Comparison of ENCODE assay signal across 8 cellular contexts in genomic region chr6:143279385-143279784, GRCh38.
DNase-seq lines count a peak whose midpoint lies in the region; ATAC-seq, FAIRE-seq and TF ChIP-seq lines count a peak whose summit lies in the region.

No MANE protein-coding gene starts in this region.

- DNase-seq in A673 (ENCODE audit: low spot score) (peak; percentile 3), GM13977 (ENCODE audit: low spot score) (peak; percentile 20), SK-MEL-5 (ENCODE audit: low read depth, low spot score) (peak; percentile 4), right atrium auricular region (ENCODE audit: low spot score) (no peak), activated T-cell treated with anti-CD3 and anti-CD28 coated beads for 4 hours (no peak), RCC 7860 (ENCODE audit: low spot score) (no peak)
- DNase-seq in stimulated activated naive CD4-positive, alpha-beta T cell (lab: John Stamatoyannopoulos, UW) = no peak

- no peaks in the 10 kb centered on the region for H3K27me3 ChIP-seq in A673 (replicated peaks; ENCODE audit: insufficient read depth, low read depth, low read length, poor library complexity)
- H3K27me3 ChIP-seq in right atrium auricular region = no peaks in the 10 kb centered on the region

- ATAC-seq in HG03280 (IDR thresholded peaks at IDR 0.05; ENCODE audit: unreplicated experiment) = no peak

- no TSS peak for BruUV-seq in A673 (replicated peaks; lab: Mats Ljungman, UMichigan)

- CTCF ChIA-PET in A673 (lab: Charles Lee) = no interaction called here

- intact Hi-C loops in A673 (cut with micrococcal nuclease; ENCODE audit: unreplicated experiment) = no loop called here

- no peak overlapping the region for H3K27ac ChIP-seq in A673 (ENCODE audit: low read depth, low read length, poor library complexity, severe bottlenecking)
- no peak overlapping the region for H3K27ac ChIP-seq in right atrium auricular region

- H3K9me3 ChIP-seq in A673 (ENCODE audit: low read depth, low read length, poor library complexity, severe bottlenecking) = no peaks in the 10 kb centered on the region
- H3K9me3 ChIP-seq in right atrium auricular region = no peaks in the 10 kb centered on the region

- TF ChIP-seq CTCF in A673 (conservative IDR thresholded peaks at IDR 0.05; ENCODE audit: low read depth, low read length) (no peak), GM13977 (IDR thresholded peaks at IDR 0.05; ENCODE audit: extremely low read depth, insufficient read depth, missing control alignments) (peak; percentile 57), right atrium auricular region (IDR thresholded peaks at IDR 0.05) (peak; percentile 22 to 61)

- FAIRE-seq in RCC 7860 (lab: Jason Lieb, UNC) = no peak

- H3K4me3 ChIP-seq in A673 (ENCODE audit: low read depth, low read length, poor library complexity, severe bottlenecking) (no peak overlapping the region), right atrium auricular region (no peak overlapping the region)

- H3K4me1 ChIP-seq in A673 (ENCODE audit: insufficient read depth, low read length, poor library complexity, severe bottlenecking) (no peaks in the 10 kb centered on the region), right atrium auricular region (no peaks in the 10 kb centered on the region)

- POLR2A ChIA-PET in A673 (lab: Charles Lee; ENCODE audit: low non-redundant PET) = no interaction called here

- H3K36me3 ChIP-seq in A673 (ENCODE audit: insufficient read depth, low read length, poor library complexity, severe bottlenecking) = no peaks in the 10 kb centered on the region
- no peaks in the 10 kb centered on the region for H3K36me3 ChIP-seq in right atrium auricular region

- in situ Hi-C loops in GM13977 (cut with MboI; ENCODE audit: low pct_unique_long_range_greater_than_20kb, low sequenced_read_pairs, unreplicated experiment) = no loop called here
- in situ Hi-C loops in SK-MEL-5 (cut with HindIII; ENCODE audit: low pct_unique_long_range_greater_than_20kb, low sequenced_read_pairs) = no loop called here

Comparison
In these comparisons a context has a peak if more than half of its experiments do, and no peak if none do; other contexts are left out.
1. DNase-seq: peak in A673 (single experiment), GM13977 (single experiment) and SK-MEL-5 (single experiment); none in right atrium auricular region (single experiment), activated T-cell treated with anti-CD3 and anti-CD28 coated beads for 4 hours (single experiment), RCC 7860 (single experiment) and stimulated activated naive CD4-positive, alpha-beta T cell (0 of 6).